In the genomic region with DNA sequence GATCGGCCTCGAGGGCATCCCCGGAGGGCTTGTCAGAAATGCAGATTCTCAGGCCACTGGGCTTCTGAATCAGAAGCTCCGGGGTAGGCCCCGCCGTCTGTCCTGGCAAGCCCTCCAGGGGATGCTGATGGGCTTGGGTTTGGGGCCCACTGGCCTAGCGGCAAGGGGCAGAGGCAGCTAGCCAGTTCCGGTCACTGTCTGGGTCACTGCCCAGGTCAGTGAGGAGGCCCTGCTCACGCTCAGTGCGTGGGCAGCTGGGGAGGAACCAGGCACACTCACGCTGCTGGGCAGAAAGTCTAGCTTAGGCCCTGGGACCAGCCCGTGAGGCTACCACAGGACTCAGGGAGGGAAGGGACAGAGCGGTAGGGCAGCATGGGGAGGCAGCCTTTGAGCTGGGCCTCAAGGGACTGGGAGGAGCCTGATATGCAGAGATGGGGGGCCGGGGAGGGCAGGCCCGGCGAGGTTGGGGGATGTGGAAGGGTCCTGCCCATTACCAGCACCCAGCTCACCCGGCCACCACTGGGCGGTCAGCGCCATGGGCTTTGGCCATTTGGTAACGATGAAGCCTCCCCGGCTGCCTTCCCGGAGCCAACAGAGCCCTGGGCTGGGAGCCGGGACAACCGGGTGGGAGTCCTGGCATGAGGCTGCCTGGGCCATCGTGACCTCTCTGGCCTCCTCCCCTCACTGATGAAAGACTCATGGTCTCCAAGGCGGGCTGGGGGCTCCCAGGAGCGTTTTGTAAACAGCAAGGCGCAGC, we compare ENCODE assay signal across 1 cellular context.
TF ChIP-seq lines count a peak whose summit lies in the region.

No MANE protein-coding gene starts in this region.

TF ChIP-seq in K562, 482 proteins besides CTCF, POLR2A, EP300 and RAD21:
- TF ChIP-seq ZNF174 (CRISPR knock-in tag; IDR thresholded peaks at IDR 0.05) (no peak), ZNF431 (CRISPR knock-in tag; IDR thresholded peaks at IDR 0.05) (no peak), SMAD4 (CRISPR knock-in tag; conservative IDR thresholded peaks at IDR 0.05) (no peak), FOXJ3 (CRISPR knock-in tag; IDR thresholded peaks at IDR 0.05) (no peak), ZNF584 (CRISPR knock-in tag; IDR thresholded peaks at IDR 0.05; ENCODE audit: low read depth) (no peak), EP400 (IDR thresholded peaks at IDR 0.05) (no peak)
- TF ChIP-seq, protein P1, sequence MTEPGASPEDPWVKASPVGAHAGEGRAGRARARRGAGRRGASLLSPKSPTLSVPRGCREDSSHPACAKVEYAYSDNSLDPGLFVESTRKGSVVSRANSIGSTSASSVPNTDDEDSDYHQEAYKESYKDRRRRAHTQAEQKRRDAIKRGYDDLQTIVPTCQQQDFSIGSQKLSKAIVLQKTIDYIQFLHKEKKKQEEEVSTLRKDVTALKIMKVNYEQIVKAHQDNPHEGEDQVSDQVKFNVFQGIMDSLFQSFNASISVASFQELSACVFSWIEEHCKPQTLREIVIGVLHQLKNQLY (CRISPR knock-in tag; conservative IDR thresholded peaks at IDR 0.05): no peak
